In genomic region chr1:16351449-16351993, GRCh38 we compare ENCODE assay signal across 8 cellular contexts. TPM values are rescaled to one million over a fixed set of nuclear protein-coding genes. Genes with fewer than 3 reads are reported as not detected.
DNase-seq lines count a peak whose midpoint lies in the region; ATAC-seq, FAIRE-seq and TF ChIP-seq lines count a peak whose summit lies in the region.

No MANE protein-coding gene starts in this region.

- peak; percentile 58 for FAIRE-seq in K562 (lab: Jason Lieb, UNC)

- no peaks in the 10 kb centered on the region for H3K9me1 ChIP-seq in K562 (ENCODE audit: control insufficient read depth, insufficient read depth, low read length)

- no peaks in the 10 kb centered on the region for H3K9me2 ChIP-seq in Loucy (replicated peaks; ENCODE audit: low read depth, low read length)

- WGBS in K562 (ENCODE audit: insufficient coverage, low coverage, missing lambda C conversion rate), result 2% methylated on average over 20 of the region's 20 CpGs
- WGBS in stomach, 5 donors, result 0 to 1% (median 0%) methylated on average over 20 of the region's 20 CpGs

- H3K4me2 ChIP-seq in Loucy (ENCODE audit: low read depth, low read length, poor library complexity, severe bottlenecking) (peak overlapping the region; percentile 99), K562 (ENCODE audit: insufficient read depth, low read length) (peak overlapping the region; percentile 99)

- no peaks in the 10 kb centered on the region for H3K9me3 Mint-ChIP-seq in Calu3 (ENCODE audit: low read depth, unreplicated experiment)

- TF ChIP-seq POLR2A in K562 (conservative IDR thresholded peaks at IDR 0.05) (no peak), stomach (IDR thresholded peaks at IDR 0.05) (no peak)

- no peaks in the 10 kb centered on the region for H3F3A ChIP-seq in Loucy (ENCODE audit: low read depth)

- H3K27me3 ChIP-seq in Loucy (ENCODE audit: insufficient read depth, low read length, poor library complexity, severe bottlenecking) (no peaks in the 10 kb centered on the region), K562 (ENCODE audit: control insufficient read depth in 2 of 2, insufficient read depth in 2 of 2, low read length in 2 of 2) (no peaks in the 10 kb centered on the region), stomach (no peaks in the 10 kb centered on the region)

- TF ChIP-seq EP300 in K562 (IDR thresholded peaks at IDR 0.05; ENCODE audit: low read length) (no peak), stomach (IDR thresholded peaks at IDR 0.05) (no peak)

- POLR2A ChIA-PET in K562 (lab: Yijun Ruan, JAX), result interaction anchor here (0.6 to 4.2 kb wide), 9 partner anchors 8 to 264 kb away, joined by 3 to 33 read pairs (median 4); partner anchors contain the start of gene SZRD1

- BruUV-seq in Calu3 (replicated peaks; lab: Mats Ljungman, UMichigan) (no TSS peak), K562 (replicated peaks; lab: Mats Ljungman, UMichigan) (no TSS peak)

- intact Hi-C loops in Calu3 (cut with micrococcal nuclease; ENCODE audit: unreplicated experiment), result no loop called here
- intact Hi-C loops in K562 (cut with micrococcal nuclease), result loop anchor here (5.0 kb wide), 2 partner anchors 84 to 104 kb away; no protein-coding TSS in a partner anchor
- intact Hi-C loops in stomach (cut with DNase I; ENCODE audit: low total_unique reads), result no loop called here

- peaks cover 21% of the 10 kb centered on the region for H3K36me3 Mint-ChIP-seq in Calu3 (ENCODE audit: insufficient read depth, unreplicated experiment)

- DNase-seq in Calu3, result no peak
- peak in 2 of 4 experiments; percentile 38 to 61 for DNase-seq in K562 (ENCODE audit: extremely low read depth in 1 of 4, low spot score in 3 of 4)
- DNase-seq in kidney tubule cell (ENCODE audit: low spot score), result peak; percentile 31
- no peak for DNase-seq in stomach
- DNase-seq in amniotic stem cell (lab: John Stamatoyannopoulos, UW), result no peak
- DNase-seq in HuH-7 (ENCODE audit: low spot score), result no peak

- peak overlapping the region; percentile 88 for H3K27ac ChIP-seq in K562 (ENCODE audit: extremely low read depth, low read depth, low read length)
- H3K27ac ChIP-seq in stomach, result peak overlapping the region; percentile 90 to 96 (median 93)

- TF ChIP-seq RAD21 in K562 (CRISPR knock-in tag; conservative IDR thresholded peaks at IDR 0.05 in 1 of 2, IDR thresholded peaks at IDR 0.05 in 1 of 2), result no peak

- peak overlapping the region; percentile 66 for H3K27ac Mint-ChIP-seq in Calu3 (ENCODE audit: unreplicated experiment)

- H2AFZ ChIP-seq in Loucy (ENCODE audit: low read length) (peak overlapping the region; percentile 73), K562 (ENCODE audit: low read depth, low read length) (peak overlapping the region; percentile 96)

- H3K4me1 ChIP-seq in Loucy (ENCODE audit: insufficient read depth, low read length, poor library complexity, severe bottlenecking) (peaks cover 32% of the 10 kb centered on the region), K562 (replicated peaks in 1 of 2; ENCODE audit: control insufficient read depth in 2 of 2, insufficient read depth in 2 of 2, low read length in 2 of 2) (peaks cover 19 to 25% of the 10 kb centered on the region in 2 experiments), stomach (peaks cover 17 to 47% (median 32%) of the 10 kb centered on the region in 4 donors)

- H3K9ac ChIP-seq in Loucy (ENCODE audit: low read depth, low read length, poor library complexity, severe bottlenecking) (peak overlapping the region; percentile 78), K562 (ENCODE audit: insufficient read depth in 1 of 2, low read depth in 2 of 2, low read length in 2 of 2) (peak overlapping the region; percentile 90 to 98)

- H3K4me3 ChIP-seq in Loucy (ENCODE audit: low read length, poor library complexity, severe bottlenecking) (peak overlapping the region; percentile 96), K562 (peak overlapping the region; percentile 96), stomach (peak overlapping the region; percentile 66 to 97 (median 88))

- no peak for TF ChIP-seq CTCF in Calu3 (IDR thresholded peaks at IDR 0.05; ENCODE audit: unreplicated experiment)
- TF ChIP-seq CTCF in Loucy (conservative IDR thresholded peaks at IDR 0.05; ENCODE audit: low read length), result no peak
- TF ChIP-seq CTCF in K562 (IDR thresholded peaks at IDR 0.05 in 2 of 3, conservative IDR thresholded peaks at IDR 0.05 in 1 of 3; ENCODE audit: insufficient read depth in 2 of 3, low read depth in 1 of 3, low read length in 3 of 3), result no peak
- TF ChIP-seq CTCF in stomach (IDR thresholded peaks at IDR 0.05), result no peak

- H3K27me3 Mint-ChIP-seq in Calu3 (ENCODE audit: unreplicated experiment), result no peaks in the 10 kb centered on the region

- CTCF ChIA-PET in Calu3 (lab: Charles Lee), result interaction anchor here (0.8 kb wide), 1 partner anchor 11 kb away, joined by 3 read pairs; no protein-coding TSS in a partner anchor
- CTCF ChIA-PET in K562 (lab: Yijun Ruan, JAX; ENCODE audit: low intra/inter-chr PET ratio), result no interaction called here

- H4K20me1 ChIP-seq in Loucy (ENCODE audit: insufficient read depth, low read length, poor library complexity, severe bottlenecking), result peaks cover 35% of the 10 kb centered on the region
- H4K20me1 ChIP-seq in K562 (replicated peaks; ENCODE audit: control insufficient read depth, insufficient read depth, low read length), result peaks cover 4% of the 10 kb centered on the region; the same call in 1 of the 2 replicates

- peak; percentile 36 for ATAC-seq in K562
- no peak for ATAC-seq in activated CD4-positive, CD25-positive, alpha-beta regulatory T cell treated with anti-CD3 and anti-CD28 coated beads, Interleukin-2, amount 50 U/mL, for 24 hours

- in situ Hi-C loops in K562 (cut with MboI), result no loop called here

- H3K36me3 ChIP-seq in Loucy (ENCODE audit: insufficient read depth, low read length), result no peaks in the 10 kb centered on the region
- H3K36me3 ChIP-seq in K562 (ENCODE audit: control insufficient read depth, insufficient read depth, low read length), result peaks cover 15% of the 10 kb centered on the region; the same call in 2 of the 3 replicates
- no peaks in the 10 kb centered on the region for H3K36me3 ChIP-seq in stomach

- H3K9me3 ChIP-seq in Loucy (ENCODE audit: insufficient read depth, low read depth, low read length) (no peaks in the 10 kb centered on the region), K562 (replicated peaks; ENCODE audit: control insufficient read depth, insufficient read depth, low read depth, low read length) (no peaks in the 10 kb centered on the region), stomach (no peaks in the 10 kb centered on the region)

- peak overlapping the region; percentile 93 for H3K4me3 Mint-ChIP-seq in Calu3 (ENCODE audit: low read depth, unreplicated experiment)

- H3K79me2 ChIP-seq in Loucy (ENCODE audit: insufficient read depth, low read length), result peaks cover 57% of the 10 kb centered on the region
- H3K79me2 ChIP-seq in K562 (ENCODE audit: control insufficient read depth, insufficient read depth, low read length), result peaks cover 63% of the 10 kb centered on the region

- peaks cover 10% of the 10 kb centered on the region for H3K4me1 Mint-ChIP-seq in Calu3 (ENCODE audit: low read depth, unreplicated experiment)

TF ChIP-seq in K562, 482 proteins besides CTCF, POLR2A, EP300 and RAD21 (continues in another document):
- peak; percentile 2; the same call in 1 of the 2 replicates for TF ChIP-seq ZNF589 (CRISPR knock-in tag; IDR thresholded peaks at IDR 0.05; ENCODE audit: low read depth)

RNA-seq across cellular contexts. Expression of gene FBXO42, which starts 0.8 kb away (rescaled TPM):
- total RNA-seq in Calu3 (2022) (10.6 and 13.3 TPM in 2 replicates), K562 (2014; rRNA removed) (11.6 and 13.6 TPM in 2 replicates), K562 (2014; rRNA removed; fragmentation: Illumina TruSeq; extraction: Trizol) (14.6 and 17.4 TPM in 2 replicates), K562 (2015; rRNA removed; fragmentation: Illumina TruSeq; extraction: Trizol) (15.5 and 17.5 TPM in 2 replicates), K562 (2021) (21.2 and 24.1 TPM in 2 replicates), stomach (10 to 100 TPM; 11.1 to 35.4 (median 18.7) TPM)
- 67.9 and 105 TPM in 2 replicates for total RNA-seq in K562 (2011; cell fraction: chromatin; rRNA removed; ENCODE audit: low replicate concordance)
- total RNA-seq in K562 (2011; cell fraction: nucleolus; rRNA removed), result 41.7 and 47.5 TPM in 2 replicates
- total RNA-seq in K562 (2011; cell fraction: nucleoplasm; rRNA removed), result 69.1 and 89.4 TPM in 2 replicates
- polyA plus RNA-seq in K562 (2011; rRNA removed) (23.6 and 37.6 TPM in 2 replicates), K562 (2014; fragmentation: Illumina TruSeq; extraction: Trizol) (20.8 and 24.8 TPM in 2 replicates), K562 (2014; fragmentation: Nextera tagmentation; extraction: Ambion mirVana) (1 to 10 TPM; 7.2 to 8.0 TPM), K562 (2014; rRNA removed) (15.4 and 20.1 TPM in 2 replicates), stomach (1 to 10 TPM; 4.3 to 9.7 (median 6.9) TPM)
- 26.7 and 30.1 TPM in 2 replicates for polyA plus RNA-seq in K562 (2011; cell fraction: cytosol; rRNA removed)
- polyA plus RNA-seq in K562 (2011; cell fraction: nucleus; rRNA removed), result 48.3 and 53.6 TPM in 2 replicates
- polyA plus RNA-seq in K562 (2012), result 17.4 and 33.7 TPM in 2 replicates
- 31.9 and 41.8 TPM in 2 replicates for polyA minus RNA-seq in K562 (2011; rRNA and poly(A)+ RNA removed)
- 13.6 and 19.1 TPM in 2 replicates for polyA minus RNA-seq in K562 (2011; cell fraction: cytosol; rRNA and poly(A)+ RNA removed)
- polyA minus RNA-seq in K562 (2011; cell fraction: nucleus; rRNA and poly(A)+ RNA removed), result 13.2 and 26.5 TPM in 2 replicates

RNA-seq across cellular contexts. Expression of gene SZRD1, which starts 15.5 kb away (rescaled TPM):
- total RNA-seq in Calu3 (2022) (95.9 and 107 TPM in 2 replicates), K562 (2014; rRNA removed) (72.9 and 112 TPM in 2 replicates), K562 (2014; rRNA removed; fragmentation: Illumina TruSeq; extraction: Trizol) (48.5 and 53.3 TPM in 2 replicates), K562 (2015; rRNA removed; fragmentation: Illumina TruSeq; extraction: Trizol) (80.1 and 88.3 TPM in 2 replicates), K562 (2021) (145 and 149 TPM in 2 replicates), stomach (10 to 100 TPM; 15.8 to 86.6 (median 44.3) TPM)
- total RNA-seq in K562 (2011; cell fraction: chromatin; rRNA removed; ENCODE audit: low replicate concordance), result 32.7 and 51.8 TPM in 2 replicates
- total RNA-seq in K562 (2011; cell fraction: nucleolus; rRNA removed), result 40.4 and 41.1 TPM in 2 replicates
- total RNA-seq in K562 (2011; cell fraction: nucleoplasm; rRNA removed), result 47.8 and 68.1 TPM in 2 replicates
- polyA plus RNA-seq in K562 (2011; rRNA removed) (82.5 and 83.2 TPM in 2 replicates), K562 (2014; fragmentation: Illumina TruSeq; extraction: Trizol) (143 and 171 TPM in 2 replicates), K562 (2014; fragmentation: Nextera tagmentation; extraction: Ambion mirVana) (1 to 10 TPM; 3.9 to 7.2 TPM), K562 (2014; rRNA removed) (82.5 and 110 TPM in 2 replicates), stomach (10 to 100 TPM; 41.9 to 66.9 (median 57.1) TPM)
- polyA plus RNA-seq in K562 (2011; cell fraction: cytosol; rRNA removed), result 119 and 167 TPM in 2 replicates
- polyA plus RNA-seq in K562 (2011; cell fraction: nucleus; rRNA removed), result 47.8 and 62.7 TPM in 2 replicates
- polyA plus RNA-seq in K562 (2012), result 91.4 and 111 TPM in 2 replicates
- 36.0 and 46.5 TPM in 2 replicates for polyA minus RNA-seq in K562 (2011; rRNA and poly(A)+ RNA removed)
- polyA minus RNA-seq in K562 (2011; cell fraction: cytosol; rRNA and poly(A)+ RNA removed), result 60.6 and 62.5 TPM in 2 replicates
- 12.4 and 16.3 TPM in 2 replicates for polyA minus RNA-seq in K562 (2011; cell fraction: nucleus; rRNA and poly(A)+ RNA removed)
